Comparison of ENCODE assay signal across 1 cellular context in the genomic region with DNA sequence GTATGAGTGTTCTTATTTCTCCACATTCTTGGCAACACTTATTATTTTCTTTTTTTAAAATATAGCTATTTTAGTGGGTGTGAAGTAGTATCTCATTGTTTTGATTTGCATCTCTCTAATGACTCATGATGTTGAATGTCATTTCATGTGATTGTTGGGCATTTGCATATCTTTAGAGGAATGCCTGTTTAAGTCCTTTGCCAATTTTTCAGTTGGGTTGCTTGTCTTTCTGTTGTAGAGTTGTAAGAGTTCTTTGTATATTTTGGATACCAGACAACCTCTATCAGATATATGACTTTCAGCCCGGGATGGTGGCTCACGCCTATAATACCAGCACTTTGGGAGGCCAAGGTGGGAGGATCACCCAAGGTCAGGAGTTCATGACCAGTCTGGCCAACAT.
TF ChIP-seq lines count a peak whose summit lies in the region.

No MANE protein-coding gene starts in this region.

TF ChIP-seq in K562, 482 proteins besides CTCF, POLR2A, EP300 and RAD21 (continued from another document):
- TF ChIP-seq, protein P1, sequence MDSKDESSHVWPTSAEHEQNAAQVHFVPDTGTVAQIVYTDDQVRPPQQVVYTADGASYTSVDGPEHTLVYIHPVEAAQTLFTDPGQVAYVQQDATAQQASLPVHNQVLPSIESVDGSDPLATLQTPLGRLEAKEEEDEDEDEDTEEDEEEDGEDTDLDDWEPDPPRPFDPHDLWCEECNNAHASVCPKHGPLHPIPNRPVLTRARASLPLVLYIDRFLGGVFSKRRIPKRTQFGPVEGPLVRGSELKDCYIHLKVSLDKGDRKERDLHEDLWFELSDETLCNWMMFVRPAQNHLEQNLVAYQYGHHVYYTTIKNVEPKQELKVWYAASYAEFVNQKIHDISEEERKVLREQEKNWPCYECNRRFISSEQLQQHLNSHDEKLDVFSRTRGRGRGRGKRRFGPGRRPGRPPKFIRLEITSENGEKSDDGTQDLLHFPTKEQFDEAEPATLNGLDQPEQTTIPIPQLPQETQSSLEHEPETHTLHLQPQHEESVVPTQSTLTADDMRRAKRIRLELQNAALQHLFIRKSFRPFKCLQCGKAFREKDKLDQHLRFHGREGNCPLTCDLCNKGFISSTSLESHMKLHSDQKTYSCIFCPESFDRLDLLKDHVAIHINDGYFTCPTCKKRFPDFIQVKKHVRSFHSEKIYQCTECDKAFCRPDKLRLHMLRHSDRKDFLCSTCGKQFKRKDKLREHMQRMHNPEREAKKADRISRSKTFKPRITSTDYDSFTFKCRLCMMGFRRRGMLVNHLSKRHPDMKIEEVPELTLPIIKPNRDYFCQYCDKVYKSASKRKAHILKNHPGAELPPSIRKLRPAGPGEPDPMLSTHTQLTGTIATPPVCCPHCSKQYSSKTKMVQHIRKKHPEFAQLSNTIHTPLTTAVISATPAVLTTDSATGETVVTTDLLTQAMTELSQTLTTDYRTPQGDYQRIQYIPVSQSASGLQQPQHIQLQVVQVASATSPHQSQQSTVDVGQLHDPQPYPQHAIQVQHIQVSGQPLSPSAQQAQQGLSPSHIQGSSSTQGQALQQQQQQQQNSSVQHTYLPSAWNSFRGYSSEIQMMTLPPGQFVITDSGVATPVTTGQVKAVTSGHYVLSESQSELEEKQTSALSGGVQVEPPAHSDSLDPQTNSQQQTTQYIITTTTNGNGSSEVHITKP (IDR thresholded peaks at IDR 0.05; ENCODE audit: partially characterized antibody), result no peak
- no peak for TF ChIP-seq DIDO1 (tag; IDR thresholded peaks at IDR 0.05; ENCODE audit: low read depth)
- TF ChIP-seq ATF1 (CRISPR knock-in tag; IDR thresholded peaks at IDR 0.05), result no peak
- no peak for TF ChIP-seq ATF1 (tag; IDR thresholded peaks at IDR 0.05)
- TF ChIP-seq, protein P2, sequence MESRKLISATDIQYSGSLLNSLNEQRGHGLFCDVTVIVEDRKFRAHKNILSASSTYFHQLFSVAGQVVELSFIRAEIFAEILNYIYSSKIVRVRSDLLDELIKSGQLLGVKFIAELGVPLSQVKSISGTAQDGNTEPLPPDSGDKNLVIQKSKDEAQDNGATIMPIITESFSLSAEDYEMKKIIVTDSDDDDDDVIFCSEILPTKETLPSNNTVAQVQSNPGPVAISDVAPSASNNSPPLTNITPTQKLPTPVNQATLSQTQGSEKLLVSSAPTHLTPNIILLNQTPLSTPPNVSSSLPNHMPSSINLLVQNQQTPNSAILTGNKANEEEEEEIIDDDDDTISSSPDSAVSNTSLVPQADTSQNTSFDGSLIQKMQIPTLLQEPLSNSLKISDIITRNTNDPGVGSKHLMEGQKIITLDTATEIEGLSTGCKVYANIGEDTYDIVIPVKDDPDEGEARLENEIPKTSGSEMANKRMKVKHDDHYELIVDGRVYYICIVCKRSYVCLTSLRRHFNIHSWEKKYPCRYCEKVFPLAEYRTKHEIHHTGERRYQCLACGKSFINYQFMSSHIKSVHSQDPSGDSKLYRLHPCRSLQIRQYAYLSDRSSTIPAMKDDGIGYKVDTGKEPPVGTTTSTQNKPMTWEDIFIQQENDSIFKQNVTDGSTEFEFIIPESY (CRISPR knock-in tag; IDR thresholded peaks at IDR 0.05), result no peak
- TF ChIP-seq, protein P3, sequence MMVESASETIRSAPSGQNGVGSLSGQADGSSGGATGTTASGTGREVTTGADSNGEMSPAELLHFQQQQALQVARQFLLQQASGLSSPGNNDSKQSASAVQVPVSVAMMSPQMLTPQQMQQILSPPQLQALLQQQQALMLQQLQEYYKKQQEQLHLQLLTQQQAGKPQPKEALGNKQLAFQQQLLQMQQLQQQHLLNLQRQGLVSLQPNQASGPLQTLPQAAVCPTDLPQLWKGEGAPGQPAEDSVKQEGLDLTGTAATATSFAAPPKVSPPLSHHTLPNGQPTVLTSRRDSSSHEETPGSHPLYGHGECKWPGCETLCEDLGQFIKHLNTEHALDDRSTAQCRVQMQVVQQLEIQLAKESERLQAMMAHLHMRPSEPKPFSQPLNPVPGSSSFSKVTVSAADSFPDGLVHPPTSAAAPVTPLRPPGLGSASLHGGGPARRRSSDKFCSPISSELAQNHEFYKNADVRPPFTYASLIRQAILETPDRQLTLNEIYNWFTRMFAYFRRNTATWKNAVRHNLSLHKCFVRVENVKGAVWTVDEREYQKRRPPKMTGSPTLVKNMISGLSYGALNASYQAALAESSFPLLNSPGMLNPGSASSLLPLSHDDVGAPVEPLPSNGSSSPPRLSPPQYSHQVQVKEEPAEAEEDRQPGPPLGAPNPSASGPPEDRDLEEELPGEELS (CRISPR knock-in tag; IDR thresholded peaks at IDR 0.05; ENCODE audit: borderline replicate concordance), result no peak
- 0 out of 2 replicates have a peak, but pooled peaks have one; percentile 16 for TF ChIP-seq FOSL1 (tag; conservative IDR thresholded peaks at IDR 0.05)
- TF ChIP-seq NR2C1 (IDR thresholded peaks at IDR 0.05), result no peak
- no peak for TF ChIP-seq NR2C1 (tag; IDR thresholded peaks at IDR 0.05)
- TF ChIP-seq, protein P4, sequence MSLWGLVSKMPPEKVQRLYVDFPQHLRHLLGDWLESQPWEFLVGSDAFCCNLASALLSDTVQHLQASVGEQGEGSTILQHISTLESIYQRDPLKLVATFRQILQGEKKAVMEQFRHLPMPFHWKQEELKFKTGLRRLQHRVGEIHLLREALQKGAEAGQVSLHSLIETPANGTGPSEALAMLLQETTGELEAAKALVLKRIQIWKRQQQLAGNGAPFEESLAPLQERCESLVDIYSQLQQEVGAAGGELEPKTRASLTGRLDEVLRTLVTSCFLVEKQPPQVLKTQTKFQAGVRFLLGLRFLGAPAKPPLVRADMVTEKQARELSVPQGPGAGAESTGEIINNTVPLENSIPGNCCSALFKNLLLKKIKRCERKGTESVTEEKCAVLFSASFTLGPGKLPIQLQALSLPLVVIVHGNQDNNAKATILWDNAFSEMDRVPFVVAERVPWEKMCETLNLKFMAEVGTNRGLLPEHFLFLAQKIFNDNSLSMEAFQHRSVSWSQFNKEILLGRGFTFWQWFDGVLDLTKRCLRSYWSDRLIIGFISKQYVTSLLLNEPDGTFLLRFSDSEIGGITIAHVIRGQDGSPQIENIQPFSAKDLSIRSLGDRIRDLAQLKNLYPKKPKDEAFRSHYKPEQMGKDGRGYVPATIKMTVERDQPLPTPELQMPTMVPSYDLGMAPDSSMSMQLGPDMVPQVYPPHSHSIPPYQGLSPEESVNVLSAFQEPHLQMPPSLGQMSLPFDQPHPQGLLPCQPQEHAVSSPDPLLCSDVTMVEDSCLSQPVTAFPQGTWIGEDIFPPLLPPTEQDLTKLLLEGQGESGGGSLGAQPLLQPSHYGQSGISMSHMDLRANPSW (CRISPR knock-in tag; IDR thresholded peaks at IDR 0.05), result no peak
- TF ChIP-seq MTA2 (IDR thresholded peaks at IDR 0.05; ENCODE audit: low read depth), result no peak
- TF ChIP-seq, protein P5, sequence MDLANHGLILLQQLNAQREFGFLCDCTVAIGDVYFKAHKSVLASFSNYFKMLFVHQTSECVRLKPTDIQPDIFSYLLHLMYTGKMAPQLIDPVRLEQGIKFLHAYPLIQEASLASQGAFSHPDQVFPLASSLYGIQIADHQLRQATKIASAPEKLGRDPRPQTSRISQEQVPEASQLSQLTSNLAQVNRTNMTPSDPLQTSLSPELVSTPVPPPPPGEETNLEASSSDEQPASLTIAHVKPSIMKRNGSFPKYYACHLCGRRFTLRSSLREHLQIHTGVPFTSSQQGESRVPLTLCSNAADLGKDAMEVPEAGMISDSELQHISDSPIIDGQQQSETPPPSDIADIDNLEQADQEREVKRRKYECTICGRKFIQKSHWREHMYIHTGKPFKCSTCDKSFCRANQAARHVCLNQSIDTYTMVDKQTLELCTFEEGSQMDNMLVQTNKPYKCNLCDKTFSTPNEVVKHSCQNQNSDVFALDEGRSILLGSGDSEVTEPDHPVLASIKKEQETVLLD (IDR thresholded peaks at IDR 0.05), result no peak
- TF ChIP-seq, protein P6, sequence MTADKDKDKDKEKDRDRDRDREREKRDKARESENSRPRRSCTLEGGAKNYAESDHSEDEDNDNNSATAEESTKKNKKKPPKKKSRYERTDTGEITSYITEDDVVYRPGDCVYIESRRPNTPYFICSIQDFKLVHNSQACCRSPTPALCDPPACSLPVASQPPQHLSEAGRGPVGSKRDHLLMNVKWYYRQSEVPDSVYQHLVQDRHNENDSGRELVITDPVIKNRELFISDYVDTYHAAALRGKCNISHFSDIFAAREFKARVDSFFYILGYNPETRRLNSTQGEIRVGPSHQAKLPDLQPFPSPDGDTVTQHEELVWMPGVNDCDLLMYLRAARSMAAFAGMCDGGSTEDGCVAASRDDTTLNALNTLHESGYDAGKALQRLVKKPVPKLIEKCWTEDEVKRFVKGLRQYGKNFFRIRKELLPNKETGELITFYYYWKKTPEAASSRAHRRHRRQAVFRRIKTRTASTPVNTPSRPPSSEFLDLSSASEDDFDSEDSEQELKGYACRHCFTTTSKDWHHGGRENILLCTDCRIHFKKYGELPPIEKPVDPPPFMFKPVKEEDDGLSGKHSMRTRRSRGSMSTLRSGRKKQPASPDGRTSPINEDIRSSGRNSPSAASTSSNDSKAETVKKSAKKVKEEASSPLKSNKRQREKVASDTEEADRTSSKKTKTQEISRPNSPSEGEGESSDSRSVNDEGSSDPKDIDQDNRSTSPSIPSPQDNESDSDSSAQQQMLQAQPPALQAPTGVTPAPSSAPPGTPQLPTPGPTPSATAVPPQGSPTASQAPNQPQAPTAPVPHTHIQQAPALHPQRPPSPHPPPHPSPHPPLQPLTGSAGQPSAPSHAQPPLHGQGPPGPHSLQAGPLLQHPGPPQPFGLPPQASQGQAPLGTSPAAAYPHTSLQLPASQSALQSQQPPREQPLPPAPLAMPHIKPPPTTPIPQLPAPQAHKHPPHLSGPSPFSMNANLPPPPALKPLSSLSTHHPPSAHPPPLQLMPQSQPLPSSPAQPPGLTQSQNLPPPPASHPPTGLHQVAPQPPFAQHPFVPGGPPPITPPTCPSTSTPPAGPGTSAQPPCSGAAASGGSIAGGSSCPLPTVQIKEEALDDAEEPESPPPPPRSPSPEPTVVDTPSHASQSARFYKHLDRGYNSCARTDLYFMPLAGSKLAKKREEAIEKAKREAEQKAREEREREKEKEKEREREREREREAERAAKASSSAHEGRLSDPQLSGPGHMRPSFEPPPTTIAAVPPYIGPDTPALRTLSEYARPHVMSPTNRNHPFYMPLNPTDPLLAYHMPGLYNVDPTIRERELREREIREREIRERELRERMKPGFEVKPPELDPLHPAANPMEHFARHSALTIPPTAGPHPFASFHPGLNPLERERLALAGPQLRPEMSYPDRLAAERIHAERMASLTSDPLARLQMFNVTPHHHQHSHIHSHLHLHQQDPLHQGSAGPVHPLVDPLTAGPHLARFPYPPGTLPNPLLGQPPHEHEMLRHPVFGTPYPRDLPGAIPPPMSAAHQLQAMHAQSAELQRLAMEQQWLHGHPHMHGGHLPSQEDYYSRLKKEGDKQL (CRISPR knock-in tag; IDR thresholded peaks at IDR 0.05; ENCODE audit: borderline replicate concordance), result no peak
- TF ChIP-seq, protein P7, sequence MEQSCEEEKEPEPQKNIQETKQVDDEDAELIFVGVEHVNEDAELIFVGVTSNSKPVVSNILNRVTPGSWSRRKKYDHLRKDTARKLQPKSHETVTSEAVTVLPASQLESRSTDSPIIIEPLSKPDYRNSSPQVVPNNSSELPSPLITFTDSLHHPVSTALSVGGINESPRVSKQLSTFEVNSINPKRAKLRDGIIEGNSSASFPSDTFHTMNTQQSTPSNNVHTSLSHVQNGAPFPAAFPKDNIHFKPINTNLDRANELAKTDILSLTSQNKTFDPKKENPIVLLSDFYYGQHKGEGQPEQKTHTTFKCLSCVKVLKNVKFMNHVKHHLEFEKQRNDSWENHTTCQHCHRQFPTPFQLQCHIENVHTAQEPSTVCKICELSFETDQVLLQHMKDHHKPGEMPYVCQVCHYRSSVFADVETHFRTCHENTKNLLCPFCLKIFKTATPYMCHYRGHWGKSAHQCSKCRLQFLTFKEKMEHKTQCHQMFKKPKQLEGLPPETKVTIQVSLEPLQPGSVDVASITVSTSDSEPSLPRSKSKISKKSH (CRISPR knock-in tag; IDR thresholded peaks at IDR 0.05), result no peak
- TF ChIP-seq, protein P8, sequence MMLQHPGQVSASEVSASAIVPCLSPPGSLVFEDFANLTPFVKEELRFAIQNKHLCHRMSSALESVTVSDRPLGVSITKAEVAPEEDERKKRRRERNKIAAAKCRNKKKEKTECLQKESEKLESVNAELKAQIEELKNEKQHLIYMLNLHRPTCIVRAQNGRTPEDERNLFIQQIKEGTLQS (IDR thresholded peaks at IDR 0.05), result peak; percentile 15; the same call in 1 of the 2 replicates
- TF ChIP-seq, protein P8 (CRISPR knock-in tag; conservative IDR thresholded peaks at IDR 0.05), result no peak
- TF ChIP-seq FOXK2 (conservative IDR thresholded peaks at IDR 0.05 in 1 of 2, IDR thresholded peaks at IDR 0.05 in 1 of 2; ENCODE audit: low read depth in 2 of 2), result no peak
